18 cellular contexts compared by ENCODE assay signal in genomic region chr3:186257866-186258265, GRCh38.
"Had no signal": no experiment of that assay in that cellular context is flagged by ENCODE, and none has a peak within 500 bp of the region (broad histone marks: within the 10 kb centered on the region; RNA-seq: fewer than 3 reads in every experiment).

No MANE protein-coding gene starts in this region.

- H3K36me3 Mint-ChIP-seq: activated naive CD8-positive, alpha-beta T cell treated with anti-CD3 and anti-CD28 coated beads for 36 hours; naive thymus-derived CD4-positive, alpha-beta T cell had no signal

- H3K4me3 Mint-ChIP-seq: activated CD8-positive, alpha-beta T cell treated with anti-CD3 and anti-CD28 coated beads for 36 hours; activated naive CD8-positive, alpha-beta T cell treated with anti-CD3 and anti-CD28 coated beads for 36 hours; activated T-cell treated with anti-CD3 and anti-CD28 coated beads, Interleukin-2, amount 50 U/mL, for 72 hours had no signal

- H3K9ac ChIP-seq: parathyroid adenoma had no signal

- H3K4me3 ChIP-seq: cardiac muscle cell, coronary artery, lung, right atrium auricular region had no signal

- H3K27ac ChIP-seq: cardiac muscle cell, coronary artery, parathyroid adenoma, right atrium auricular region had no signal

- H3K79me2 ChIP-seq: parathyroid adenoma had no signal

- H3K27ac Mint-ChIP-seq: activated CD8-positive, alpha-beta T cell treated with anti-CD3 and anti-CD28 coated beads for 36 hours; activated naive CD8-positive, alpha-beta T cell treated with anti-CD3 and anti-CD28 coated beads for 36 hours; activated T-cell treated with anti-CD3 and anti-CD28 coated beads, Interleukin-2, amount 50 U/mL, for 72 hours had no signal

- H3K36me3 ChIP-seq: cardiac muscle cell, right atrium auricular region had no signal

- H2AFZ ChIP-seq: parathyroid adenoma had no signal

- DNase-seq: activated CD8-positive, alpha-beta memory T cell treated with anti-CD3 and anti-CD28 coated beads, Interleukin-2, amount 50 U/mL, for 4 hours; activated CD8-positive, alpha-beta T cell treated with anti-CD3 and anti-CD28 coated beads for 36 hours; activated gamma-delta T cell treated with Interleukin-2 at 50 U/mL for 16 hours; activated naive CD8-positive, alpha-beta T cell treated with anti-CD3 and anti-CD28 coated beads for 36 hours; activated T-cell treated with anti-CD3 and anti-CD28 coated beads, Interleukin-2, amount 50 U/mL, for 72 hours; anterior cingulate cortex; effector CD4-positive, alpha-beta T cell; glutamatergic neuron; left cardiac atrium; naive thymus-derived CD4-positive, alpha-beta T cell; stimulated activated CD4-positive, alpha-beta T cell treated with anti-CD3 and anti-CD28 coated beads, Interleukin-2, amount 100 ng/mL, for 24 hours; stimulated activated naive CD4-positive, alpha-beta T cell had no signal

- ATAC-seq: activated CD8-positive, alpha-beta T cell treated with anti-CD3 and anti-CD28 coated beads for 36 hours; activated T-cell treated with anti-CD3 and anti-CD28 coated beads, Interleukin-2, amount 50 U/mL, for 72 hours; left cardiac atrium; naive thymus-derived CD4-positive, alpha-beta T cell had no signal

- FAIRE-seq: endothelial cell of umbilical vein had no signal

- H3K4me1 ChIP-seq: right atrium auricular region had no signal

- H3K27me3 ChIP-seq: cardiac muscle cell, right atrium auricular region had no signal

- H3K9me3 Mint-ChIP-seq: activated CD8-positive, alpha-beta T cell treated with anti-CD3 and anti-CD28 coated beads for 36 hours; activated naive CD8-positive, alpha-beta T cell treated with anti-CD3 and anti-CD28 coated beads for 36 hours; activated T-cell treated with anti-CD3 and anti-CD28 coated beads, Interleukin-2, amount 50 U/mL, for 72 hours; naive thymus-derived CD4-positive, alpha-beta T cell had no signal

- H3K9me3 ChIP-seq: right atrium auricular region had no signal

- H3K27me3 Mint-ChIP-seq: activated naive CD8-positive, alpha-beta T cell treated with anti-CD3 and anti-CD28 coated beads for 36 hours had no signal
